ENCODE assay signal across 1 cellular context in genomic region chr2:212337486-212338343, GRCh38.
TF ChIP-seq lines count a peak whose summit lies in the region.

No MANE protein-coding gene starts in this region.

TF ChIP-seq in HepG2, 621 proteins besides CTCF, POLR2A, EP300 and RAD21 (continued from another document):
- TF ChIP-seq ZNF337 (CRISPR knock-in tag; IDR thresholded peaks at IDR 0.05; ENCODE audit: borderline replicate concordance, low read depth), result no peak
TF ChIP-seq in HepG2: peak in this region for 0.
